In genomic region chr16:82874251-82874650, GRCh38 we compare ENCODE assay signal across 20 cellular contexts.
A peak's percentile ranks its signal among the peaks of the same experiment; 100 is the strongest.
DNase-seq lines count a peak whose midpoint lies in the region; ATAC-seq and TF ChIP-seq lines count a peak whose summit lies in the region.
"Had no signal": no experiment of that assay in that cellular context is flagged by ENCODE, and none has a peak within 500 bp of the region (broad histone marks: within the 10 kb centered on the region; RNA-seq: fewer than 3 reads in every experiment).

No MANE protein-coding gene starts in this region.

- H3K4me1 Mint-ChIP-seq in H9 (peaks cover 16 to 18% of the 10 kb centered on the region in 2 experiments), WTC11 (peaks cover 28% of the 10 kb centered on the region)
- H3K4me1 Mint-ChIP-seq: IgD-negative memory B cell had no signal

- H3T11ph ChIP-seq in H9 (ENCODE audit: low read length) = no peak overlapping the region

- no peak overlapping the region for H4K5ac ChIP-seq in H9 (ENCODE audit: insufficient read length, low read depth, low read length)
- H4K5ac ChIP-seq in mesendoderm (ENCODE audit: low read length) = no peak overlapping the region

- H3K9me3 Mint-ChIP-seq in H9 = peaks cover 0 to 8% of the 10 kb centered on the region in 2 experiments; a peak in 3 of 5 replicates
- peaks cover 37% of the 10 kb centered on the region for H3K9me3 Mint-ChIP-seq in WTC11

- no peak overlapping the region for H3K18ac ChIP-seq in H9 (ENCODE audit: insufficient read length, low read depth, low read length)
- no peak overlapping the region for H3K18ac ChIP-seq in mesendoderm (ENCODE audit: low read length)

- DNase-seq in H9 (no peak), WTC11 (ENCODE audit: low spot score) (no peak), fibroblast of the aortic adventitia (ENCODE audit: low read depth) (peak; percentile 31), thyroid gland (peak; percentile 17 to 92), H4 (ENCODE audit: low spot score) (no peak), mesendoderm (no peak), testis (no peak)
- DNase-seq: ACHN, AML-193, DMS79, Karpas-422, NCI-H1048, NCI-H1436, NCI-H2029, NCI-H2171, NCI-H526 had no signal

- H3K9me3 ChIP-seq in H9 (ENCODE audit: control insufficient read depth, low read depth, low read length) (no peaks in the 10 kb centered on the region), thyroid gland (no peaks in the 10 kb centered on the region), testis (no peaks in the 10 kb centered on the region)
- H3K9me3 ChIP-seq: HAP-1, SJSA1 had no signal

- POLR2A ChIA-PET in WTC11 (lab: Charles Lee) = no interaction called here

- TF ChIP-seq POLR2A in thyroid gland (IDR thresholded peaks at IDR 0.05) (no peak), testis (IDR thresholded peaks at IDR 0.05) (no peak)

- H3K36me3 Mint-ChIP-seq in H9 (ENCODE audit: insufficient read depth in 1 of 3, low read depth in 3 of 3) (peaks cover 0 to 2% (median 0%) of the 10 kb centered on the region in 3 experiments; a peak in 2 of 7 replicates), WTC11 (0 out of 2 replicates have a peak, but pooled peaks cover 4% of the 10 kb centered on the region)

- H3K27ac ChIP-seq in H9 (ENCODE audit: insufficient read length, low read depth, low read length) = peak overlapping the region; percentile 50
- peak overlapping the region in 1 of 3 donors; percentile 39 for H3K27ac ChIP-seq in thyroid gland
- no peak overlapping the region for H3K27ac ChIP-seq in mesendoderm (ENCODE audit: low read depth, low read length)
- H3K27ac ChIP-seq in testis = no peak overlapping the region
- H3K27ac ChIP-seq: C4-2B, SJSA1 had no signal

- H4K8ac ChIP-seq in H9 (replicated peaks; ENCODE audit: insufficient read length, low read depth, low read length) = no peak overlapping the region
- no peak overlapping the region for H4K8ac ChIP-seq in mesendoderm (ENCODE audit: low read depth, low read length)

- H3K4me3 Mint-ChIP-seq in H9 = peak overlapping the region in 1 of 2 experiments; percentile 11; a peak in 1 of 5 replicates
- no peak overlapping the region for H3K4me3 Mint-ChIP-seq in WTC11
- H3K4me3 Mint-ChIP-seq: IgD-negative memory B cell had no signal

- TF ChIP-seq CTCF in H9 (conservative IDR thresholded peaks at IDR 0.05) = no peak
- no peak for TF ChIP-seq CTCF in WTC11 (IDR thresholded peaks at IDR 0.05)
- no peak for TF ChIP-seq CTCF in fibroblast of the aortic adventitia (IDR thresholded peaks at IDR 0.05; ENCODE audit: insufficient read depth, low read length)
- TF ChIP-seq CTCF in thyroid gland (IDR thresholded peaks at IDR 0.05) = no peak
- no peak for TF ChIP-seq CTCF in testis (IDR thresholded peaks at IDR 0.05)

- H3K23ac ChIP-seq in H9 (ENCODE audit: insufficient read length, low read depth, low read length) (no peak overlapping the region), mesendoderm (ENCODE audit: low read length) (no peak overlapping the region)

- H3K4me2 ChIP-seq in H9 (ENCODE audit: insufficient read depth, insufficient read length, low read length) (no peak overlapping the region), mesendoderm (ENCODE audit: low read length) (no peak overlapping the region)

- H2BK12ac ChIP-seq in H9 (ENCODE audit: insufficient read length, low read depth, low read length) = no peak overlapping the region

- H3K14ac ChIP-seq in H9 (ENCODE audit: insufficient read depth, low read length) = no peak overlapping the region

- H3K4ac ChIP-seq in H9 (ENCODE audit: low read depth, low read length) (no peak overlapping the region), mesendoderm (ENCODE audit: low read depth, low read length) (no peak overlapping the region)

- H3K27me3 Mint-ChIP-seq in H9 (ENCODE audit: low read depth) (no peaks in the 10 kb centered on the region), WTC11 (ENCODE audit: low read depth) (0 out of 2 replicates have a peak, but pooled peaks cover 2% of the 10 kb centered on the region)

- H3K56ac ChIP-seq in H9 (ENCODE audit: insufficient read length, low read depth, low read length) (no peak overlapping the region), mesendoderm (ENCODE audit: low read length) (no peak overlapping the region)

- H3K4me3 ChIP-seq in fibroblast of the aortic adventitia (ENCODE audit: low read depth, low read length) (no peak overlapping the region), thyroid gland (replicated peaks in 1 of 3) (no peak overlapping the region), mesendoderm (ENCODE audit: low read length) (no peak overlapping the region), testis (no peak overlapping the region)
- H3K4me3 ChIP-seq: HAP-1, SJSA1 had no signal

- H4K91ac ChIP-seq in H9 (ENCODE audit: insufficient read length, low read depth, low read length) = no peak overlapping the region

- H3K23me2 ChIP-seq in H9 (ENCODE audit: insufficient read length, low read depth, low read length, poor library complexity, severe bottlenecking) = no peaks in the 10 kb centered on the region

- H2BK15ac ChIP-seq in H9 (ENCODE audit: low read depth, low read length) (no peak overlapping the region), mesendoderm (replicated peaks; ENCODE audit: low read depth) (no peak overlapping the region)

- no peak overlapping the region for H2BK20ac ChIP-seq in H9 (ENCODE audit: low read depth, low read length, poor library complexity, severe bottlenecking)

- no peak overlapping the region for H2AK5ac ChIP-seq in H9 (ENCODE audit: insufficient read length, low read length)
- no peak overlapping the region for H2AK5ac ChIP-seq in mesendoderm (ENCODE audit: low read length)

- CTCF ChIA-PET in WTC11 (lab: Charles Lee) = no interaction called here

- peaks cover 2% of the 10 kb centered on the region; the same call in 1 of the 2 replicates for H3K4me1 ChIP-seq in H9 (ENCODE audit: insufficient read depth, low read length)
- H3K4me1 ChIP-seq in thyroid gland = peaks cover 0 to 7% of the 10 kb centered on the region in 2 donors
- H3K4me1 ChIP-seq in mesendoderm (ENCODE audit: control insufficient read depth, low read depth, low read length) = no peaks in the 10 kb centered on the region
- no peaks in the 10 kb centered on the region for H3K4me1 ChIP-seq in testis
- H3K4me1 ChIP-seq: HAP-1, SJSA1 had no signal

- H3K27ac Mint-ChIP-seq in H9 (peak overlapping the region; percentile 3 to 97 (median 35); a peak in 6 of 7 replicates), WTC11 (peak overlapping the region; percentile 69)
- H3K27ac Mint-ChIP-seq: IgD-negative memory B cell had no signal

- no peak overlapping the region for H2BK120ac ChIP-seq in H9 (ENCODE audit: low read depth, low read length, poor library complexity, severe bottlenecking)
- H2BK120ac ChIP-seq in mesendoderm (ENCODE audit: low read depth, low read length) = no peak overlapping the region

- no CpG with 5 or more reads among the region's 7 CpGs for WGBS in H9 (ENCODE audit: extremely low coverage, insufficient read length, low lambda C conversion rate)
- WGBS in thyroid gland, 2 donors = 23 to 26% methylated on average over 7 of the region's 7 CpGs
- no CpG with 5 or more reads among the region's 7 CpGs for WGBS in mesendoderm (ENCODE audit: extremely low coverage, insufficient coverage, low lambda C conversion rate)
- 58 to 59% methylated on average over 7 of the region's 7 CpGs for WGBS in testis, 2 donors

- intact Hi-C loops in thyroid gland (cut with DNase I) (no loop called here), testis (cut with DNase I; ENCODE audit: low total_unique reads) (no loop called here)

- no peaks in the 10 kb centered on the region for H4K20me1 ChIP-seq in H9 (ENCODE audit: control insufficient read depth, insufficient read depth, insufficient read length)

- H3K79me2 ChIP-seq in H9 (ENCODE audit: insufficient read depth, low read length) (no peaks in the 10 kb centered on the region), mesendoderm (ENCODE audit: control insufficient read depth, insufficient read depth, low read length) (no peaks in the 10 kb centered on the region)

- H2BK5ac ChIP-seq in H9 (ENCODE audit: insufficient read length, low read length) (no peak overlapping the region), mesendoderm (ENCODE audit: low read length) (no peak overlapping the region)

- H3K9ac ChIP-seq in H9 (ENCODE audit: extremely low read depth, insufficient read length, low read length) (no peak overlapping the region), mesendoderm (ENCODE audit: low read length) (no peak overlapping the region)

- no peaks in the 10 kb centered on the region for H3K27me3 ChIP-seq in H9 (ENCODE audit: insufficient read depth, low read length)
- H3K27me3 ChIP-seq in thyroid gland = no peaks in the 10 kb centered on the region
- H3K27me3 ChIP-seq in mesendoderm (ENCODE audit: insufficient read depth, low read length, poor library complexity) = no peaks in the 10 kb centered on the region
- no peaks in the 10 kb centered on the region for H3K27me3 ChIP-seq in testis
- H3K27me3 ChIP-seq: SJSA1 had no signal

- H3K79me1 ChIP-seq in H9 (ENCODE audit: insufficient read depth, low read depth, low read length, poor library complexity, severe bottlenecking) (no peaks in the 10 kb centered on the region), mesendoderm (ENCODE audit: low read length) (no peaks in the 10 kb centered on the region)

- no peak overlapping the region for H2AFZ ChIP-seq in H9 (ENCODE audit: low read length)

- ATAC-seq in WTC11 = peak; percentile 57

- H3K36me3 ChIP-seq in thyroid gland (no peaks in the 10 kb centered on the region), mesendoderm (ENCODE audit: control insufficient read depth, insufficient read depth, low read length) (no peaks in the 10 kb centered on the region), testis (ENCODE audit: low read depth, missing control alignments) (no peaks in the 10 kb centered on the region)
- H3K36me3 ChIP-seq: HAP-1, SJSA1 had no signal

TF ChIP-seq in WTC11, 78 proteins besides CTCF, POLR2A, EP300 and RAD21:
- TF ChIP-seq USF1 (CRISPR knock-in tag; IDR thresholded peaks at IDR 0.05) = no peak
- TF ChIP-seq ZNF232 (CRISPR knock-in tag; IDR thresholded peaks at IDR 0.05) = no peak
- TF ChIP-seq IRF1 (CRISPR knock-in tag; IDR thresholded peaks at IDR 0.05) = no peak

Comparison
In these comparisons a context has a peak if more than half of its experiments do, and no peak if none do; other contexts are left out.
1. DNase-seq: peak in fibroblast of the aortic adventitia (single experiment) and thyroid gland (2 of 2); none in H9 (single experiment), WTC11 (single experiment), H4 (single experiment), mesendoderm (single experiment) and testis (single experiment).